ENCODE assay signal across 12 cellular contexts in the genomic region with DNA sequence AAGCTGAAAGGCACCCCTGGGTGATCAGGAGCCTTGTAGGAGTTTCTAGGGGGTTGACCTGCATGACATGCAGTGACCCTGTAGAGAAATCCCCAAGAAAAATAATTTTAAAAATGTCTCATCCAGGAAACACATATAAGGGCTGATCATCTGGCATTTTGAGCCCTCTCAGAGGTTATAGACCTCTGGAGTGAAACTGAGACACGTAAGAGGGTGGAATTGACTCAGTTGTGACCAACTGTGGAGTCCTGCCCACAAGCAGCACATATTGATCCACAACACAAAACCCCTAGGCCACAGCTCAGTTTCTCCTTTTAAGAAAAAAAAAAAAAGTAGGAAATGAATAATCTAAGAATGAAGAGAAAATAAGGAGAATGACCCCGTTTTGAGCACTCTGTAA.
DNase-seq lines count a peak whose midpoint lies in the region; ATAC-seq lines count a peak whose summit lies in the region.
"Had no signal": no experiment of that assay in that cellular context is flagged by ENCODE, and none has a peak within 500 bp of the region (broad histone marks: within the 10 kb centered on the region; RNA-seq: fewer than 3 reads in every experiment).

No MANE protein-coding gene starts in this region.

- H3K27ac Mint-ChIP-seq in T-helper 2 cell treated with Interferon-gamma antibody and Interleukin-4, amounts not matched to agents 5 μg/mL and 100 μg/mL, for 36 hours = no peak overlapping the region
- H3K27ac Mint-ChIP-seq: natural killer cell treated with Interleukin-12 subunit alpha and Interleukin-12 subunit beta and Interleukin-15 and Interleukin-18, amount 100 ng/mL, for 72 hours; stimulated activated naive CD8-positive, alpha-beta T cell treated with anti-CD3 and anti-CD28 coated beads, Interleukin-15, Interleukin-2, amounts not matched to agents 100 ng/mL and 50 ng/mL, for 24 hours had no signal

- H3K9me3 Mint-ChIP-seq in T-helper 2 cell treated with Interferon-gamma antibody and Interleukin-4, amounts not matched to agents 5 μg/mL and 100 μg/mL, for 36 hours = no peaks in the 10 kb centered on the region
- H3K9me3 Mint-ChIP-seq: natural killer cell treated with Interleukin-12 subunit alpha and Interleukin-12 subunit beta and Interleukin-15 and Interleukin-18, amount 100 ng/mL, for 72 hours; stimulated activated naive CD8-positive, alpha-beta T cell treated with anti-CD3 and anti-CD28 coated beads, Interleukin-15, Interleukin-2, amounts not matched to agents 100 ng/mL and 50 ng/mL, for 24 hours had no signal

- peak; percentile 97 for ATAC-seq in GM18868 (IDR thresholded peaks at IDR 0.05; ENCODE audit: unreplicated experiment)
- peak; percentile 94 for ATAC-seq in GM21447 (IDR thresholded peaks at IDR 0.05; ENCODE audit: unreplicated experiment)
- peak; percentile 63 for ATAC-seq in HG03066 (IDR thresholded peaks at IDR 0.05; ENCODE audit: low read depth, unreplicated experiment)
- ATAC-seq: body of pancreas had no signal

- no peak overlapping the region for H3K4me3 Mint-ChIP-seq in T-helper 2 cell treated with Interferon-gamma antibody and Interleukin-4, amounts not matched to agents 5 μg/mL and 100 μg/mL, for 36 hours
- H3K4me3 Mint-ChIP-seq: natural killer cell treated with Interleukin-12 subunit alpha and Interleukin-12 subunit beta and Interleukin-15 and Interleukin-18, amount 100 ng/mL, for 72 hours; stimulated activated naive CD8-positive, alpha-beta T cell treated with anti-CD3 and anti-CD28 coated beads, Interleukin-15, Interleukin-2, amounts not matched to agents 100 ng/mL and 50 ng/mL, for 24 hours had no signal

- H3K27me3 Mint-ChIP-seq in T-helper 2 cell treated with Interferon-gamma antibody and Interleukin-4, amounts not matched to agents 5 μg/mL and 100 μg/mL, for 36 hours (ENCODE audit: low read depth) = no peaks in the 10 kb centered on the region
- H3K27me3 Mint-ChIP-seq: stimulated activated naive CD8-positive, alpha-beta T cell treated with anti-CD3 and anti-CD28 coated beads, Interleukin-15, Interleukin-2, amounts not matched to agents 100 ng/mL and 50 ng/mL, for 24 hours had no signal

- no peaks in the 10 kb centered on the region for H3K4me1 Mint-ChIP-seq in T-helper 2 cell treated with Interferon-gamma antibody and Interleukin-4, amounts not matched to agents 5 μg/mL and 100 μg/mL, for 36 hours (ENCODE audit: low read depth)

- H3K36me3 Mint-ChIP-seq in T-helper 2 cell treated with Interferon-gamma antibody and Interleukin-4, amounts not matched to agents 5 μg/mL and 100 μg/mL, for 36 hours (ENCODE audit: low read depth) = no peaks in the 10 kb centered on the region
- H3K36me3 Mint-ChIP-seq: natural killer cell treated with Interleukin-12 subunit alpha and Interleukin-12 subunit beta and Interleukin-15 and Interleukin-18, amount 100 ng/mL, for 72 hours had no signal

- peak; percentile 3 for DNase-seq in T-helper 2 cell treated with Interferon-gamma antibody and Interleukin-4, amounts not matched to agents 5 μg/mL and 100 μg/mL, for 36 hours (ENCODE audit: low spot score)
- DNase-seq in NCI-H345 (lab: John Stamatoyannopoulos, UW) = no peak
- no peak for DNase-seq in SHP77 treated with DMSO at 0.1 percent for 48 hours (lab: John Stamatoyannopoulos, UW)
- no peak for DNase-seq in KG1 (lab: John Stamatoyannopoulos, UW)
- DNase-seq: body of pancreas; stimulated activated CD4-positive, alpha-beta T cell treated with anti-CD3 and anti-CD28 coated beads, Interleukin-12 subunit alpha, Interleukin-12 subunit beta, amount 100 ng/mL, for 4 hours; SW 1271 had no signal
